Comparison of ENCODE assay signal across 10 cellular contexts in the genomic region with DNA sequence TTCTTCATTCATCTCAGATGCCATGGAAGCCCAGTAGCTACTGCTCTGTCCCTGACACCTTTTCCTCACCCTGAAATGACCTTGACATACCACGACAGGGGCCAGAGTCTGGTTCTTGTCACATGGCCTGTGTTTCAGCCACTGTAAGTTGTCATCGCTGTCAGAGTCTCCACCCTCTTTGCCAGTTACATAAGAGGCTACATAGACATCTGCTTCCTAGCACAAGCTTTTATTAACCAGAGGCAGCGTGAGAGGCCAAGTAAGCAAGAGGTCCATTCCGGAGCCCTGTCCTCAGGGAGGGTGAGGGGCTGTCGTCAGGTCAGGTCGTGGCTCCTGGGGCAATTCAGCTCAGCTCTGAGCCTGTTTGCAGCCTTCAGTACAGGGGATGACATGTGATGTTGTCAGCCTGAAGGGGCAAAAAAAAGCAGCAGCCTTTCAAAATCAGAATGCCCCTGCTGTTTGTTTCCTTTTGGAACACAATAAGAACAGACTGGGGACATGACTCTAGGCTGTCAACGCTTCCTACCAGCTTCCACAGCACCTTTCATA.
DNase-seq lines count a peak whose midpoint lies in the region; TF ChIP-seq lines count a peak whose summit lies in the region.
"Had no signal": no experiment of that assay in that cellular context is flagged by ENCODE, and none has a peak within 500 bp of the region (broad histone marks: within the 10 kb centered on the region; RNA-seq: fewer than 3 reads in every experiment).

No MANE protein-coding gene starts in this region.

- no peak overlapping the region for H3K27ac Mint-ChIP-seq in activated CD4-positive, alpha-beta memory T cell treated with anti-CD3 and anti-CD28 coated beads for 36 hours
- H3K27ac Mint-ChIP-seq: activated T-helper 1 cell treated with anti-CD3 and anti-CD28 coated beads, Interleukin-12 subunit alpha, Interleukin-12 subunit beta, Interleukin-2, Interleukin-4 antibody, amounts not matched to agents 30 ng/mL and 10 ng/mL and 1 ng/mL, durations not matched to agents 14 hours and 24 hours and 36 hours had no signal

- peaks cover 9% of the 10 kb centered on the region for H3K27me3 Mint-ChIP-seq in activated CD4-positive, alpha-beta memory T cell treated with anti-CD3 and anti-CD28 coated beads for 36 hours

- TF ChIP-seq CTCF in colonic mucosa (IDR thresholded peaks at IDR 0.05) (no peak), osteoblast (IDR thresholded peaks at IDR 0.05; ENCODE audit: extremely low read depth, low read depth, low read length) (no peak), GM10248 (IDR thresholded peaks at IDR 0.05; ENCODE audit: control extremely low read depth, extremely low read depth, low read depth, missing control alignments) (no peak)

- H3K36me3 ChIP-seq in colonic mucosa (no peaks in the 10 kb centered on the region), iPS-18a (ENCODE audit: control insufficient read depth, low read depth, low read length) (no peaks in the 10 kb centered on the region), osteoblast (ENCODE audit: insufficient read depth, low read length) (peaks cover 3% of the 10 kb centered on the region)

- CTCF ChIA-PET in GM10248 (lab: Yijun Ruan, JAX) = interaction anchor here (0.9 to 1.2 kb wide), 2 partner anchors 9 to 10 kb away, joined by 3 read pairs; no protein-coding TSS in a partner anchor
- CTCF ChIA-PET in activated CD4-positive, alpha-beta memory T cell treated with anti-CD3 and anti-CD28 coated beads for 36 hours (lab: Charles Lee) = no interaction called here

- H3K9me3 ChIP-seq in colonic mucosa (no peaks in the 10 kb centered on the region), iPS-18a (ENCODE audit: control insufficient read depth, low read depth, low read length) (no peaks in the 10 kb centered on the region), osteoblast (ENCODE audit: low read depth, low read length) (no peaks in the 10 kb centered on the region)

- peak overlapping the region; percentile 47 for H3K27ac ChIP-seq in colonic mucosa
- H3K27ac ChIP-seq in iPS-18a (ENCODE audit: low read length) = no peak overlapping the region
- no peak overlapping the region for H3K27ac ChIP-seq in osteoblast (ENCODE audit: low read depth, low read length)

- intact Hi-C loops in colonic mucosa (cut with DNase I) = no loop called here
- intact Hi-C loops in activated CD4-positive, alpha-beta memory T cell treated with anti-CD3 and anti-CD28 coated beads for 36 hours (cut with micrococcal nuclease) = no loop called here

- H3K4me3 Mint-ChIP-seq in activated CD4-positive, alpha-beta memory T cell treated with anti-CD3 and anti-CD28 coated beads for 36 hours = no peak overlapping the region
- H3K4me3 Mint-ChIP-seq: activated T-helper 1 cell treated with anti-CD3 and anti-CD28 coated beads, Interleukin-12 subunit alpha, Interleukin-12 subunit beta, Interleukin-2, Interleukin-4 antibody, amounts not matched to agents 30 ng/mL and 10 ng/mL and 1 ng/mL, durations not matched to agents 14 hours and 24 hours and 36 hours had no signal

- H3K9ac ChIP-seq in colonic mucosa (ENCODE audit: low read depth in 2 of 2, low read length in 2 of 2) = no peak overlapping the region
- H3K9ac ChIP-seq in iPS-18a (ENCODE audit: low read length) = no peak overlapping the region

- no peaks in the 10 kb centered on the region for H4K20me1 ChIP-seq in osteoblast (ENCODE audit: insufficient read depth, low read length)

- H3K27me3 ChIP-seq in colonic mucosa (no peaks in the 10 kb centered on the region), iPS-18a (ENCODE audit: control insufficient read depth, insufficient read depth, low read length) (peaks cover 79% of the 10 kb centered on the region), osteoblast (ENCODE audit: insufficient read depth, low read length) (no peaks in the 10 kb centered on the region)

- no peaks in the 10 kb centered on the region for H3K36me3 Mint-ChIP-seq in activated CD4-positive, alpha-beta memory T cell treated with anti-CD3 and anti-CD28 coated beads for 36 hours

- peaks cover 67% of the 10 kb centered on the region for H3K79me2 ChIP-seq in osteoblast (ENCODE audit: insufficient read depth, low read length)

- no peaks in the 10 kb centered on the region for H3K4me1 Mint-ChIP-seq in activated CD4-positive, alpha-beta memory T cell treated with anti-CD3 and anti-CD28 coated beads for 36 hours (ENCODE audit: low read depth)

- no peaks in the 10 kb centered on the region for H3K9me3 Mint-ChIP-seq in activated CD4-positive, alpha-beta memory T cell treated with anti-CD3 and anti-CD28 coated beads for 36 hours
- H3K9me3 Mint-ChIP-seq: activated T-helper 1 cell treated with anti-CD3 and anti-CD28 coated beads, Interleukin-12 subunit alpha, Interleukin-12 subunit beta, Interleukin-2, Interleukin-4 antibody, amounts not matched to agents 30 ng/mL and 10 ng/mL and 1 ng/mL, durations not matched to agents 14 hours and 24 hours and 36 hours had no signal

- H3K4me2 ChIP-seq in osteoblast (ENCODE audit: insufficient read depth, low read length) = no peak overlapping the region

- H3K4me3 ChIP-seq in colonic mucosa = no peak overlapping the region
- peak overlapping the region; percentile 19 for H3K4me3 ChIP-seq in iPS-18a (ENCODE audit: low read length)
- H3K4me3 ChIP-seq in osteoblast (ENCODE audit: insufficient read depth, low read length) = no peak overlapping the region

- POLR2A ChIA-PET in GM10248 (lab: Yijun Ruan, JAX) = no interaction called here
- POLR2A ChIA-PET in activated CD4-positive, alpha-beta memory T cell treated with anti-CD3 and anti-CD28 coated beads for 36 hours (lab: Charles Lee) = no interaction called here

- peak overlapping the region; percentile 16 for H2AFZ ChIP-seq in osteoblast (ENCODE audit: low read length)

- H3K4me1 ChIP-seq in colonic mucosa = no peaks in the 10 kb centered on the region
- H3K4me1 ChIP-seq in iPS-18a (ENCODE audit: control insufficient read depth, low read depth, low read length) = peaks cover 27% of the 10 kb centered on the region
- H3K4me1 ChIP-seq in osteoblast (ENCODE audit: insufficient read depth, low read length) = peaks cover 13% of the 10 kb centered on the region

- DNase-seq in AG20443 (ENCODE audit: low spot score) (peak; percentile 40), colonic mucosa (peak; percentile 27), osteoblast (ENCODE audit: insufficient read length, low spot score, missing footprints) (no peak), GM10248 (ENCODE audit: extremely low spot score) (no peak), NCI-H524 treated with DMSO at 0.1 percent for 48 hours (lab: John Stamatoyannopoulos, UW) (no peak), NCI-H1048 (lab: John Stamatoyannopoulos, UW) (no peak)
- DNase-seq in activated CD4-positive, alpha-beta memory T cell treated with anti-CD3 and anti-CD28 coated beads for 36 hours = no peak
- DNase-seq: Kasumi-1 had no signal

Comparison
In these comparisons a context has a peak if more than half of its experiments do, and no peak if none do; other contexts are left out.
1. DNase-seq: peak in AG20443 (single experiment) and colonic mucosa (single experiment); none in osteoblast (single experiment), GM10248 (single experiment), NCI-H524 treated with DMSO at 0.1 percent for 48 hours (single experiment), NCI-H1048 (single experiment) and activated CD4-positive, alpha-beta memory T cell treated with anti-CD3 and anti-CD28 coated beads for 36 hours (single experiment).